2 cellular contexts compared by ENCODE assay signal in the genomic region with DNA sequence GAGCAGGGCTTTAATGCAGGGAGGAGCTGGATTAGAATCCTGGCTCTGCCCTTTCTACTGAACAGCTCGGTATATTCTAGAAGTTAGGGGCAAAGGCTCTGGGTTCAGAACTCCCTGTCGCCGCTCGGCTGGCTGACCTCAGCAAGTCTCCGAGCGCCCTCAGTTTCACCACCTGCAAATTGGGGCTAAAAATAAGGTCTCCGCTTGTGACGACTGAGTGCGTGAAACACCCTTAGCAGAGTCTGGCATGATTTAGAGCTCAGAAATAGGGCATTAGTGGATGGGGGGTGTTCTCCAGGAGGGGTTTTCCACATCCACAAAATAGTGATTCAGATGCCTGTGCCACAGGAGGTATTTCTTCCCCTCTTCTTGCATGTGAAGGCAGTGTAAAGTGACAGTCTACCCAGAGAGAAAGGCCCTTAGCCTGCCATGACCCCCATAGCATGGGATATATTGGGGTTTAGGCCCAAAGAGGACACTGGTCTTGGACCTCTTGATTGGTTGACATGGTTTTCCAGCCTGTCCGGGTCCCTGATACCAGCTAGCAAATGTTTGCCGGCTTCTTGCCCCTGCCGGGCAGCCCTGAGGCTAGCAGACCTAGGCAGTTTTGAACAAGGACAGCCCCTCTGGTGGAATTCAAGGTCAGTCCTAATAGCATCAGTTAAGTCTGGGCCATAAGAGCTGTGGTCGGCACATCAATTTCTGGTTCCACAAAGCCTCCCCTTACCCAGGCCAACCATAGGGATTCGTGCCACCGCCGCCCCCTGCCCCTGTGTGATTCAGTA.
TF ChIP-seq lines count a peak whose summit lies in the region.

No MANE protein-coding gene starts in this region.

TF ChIP-seq in H1, 55 proteins besides CTCF, POLR2A, EP300 and RAD21:
- no peak for TF ChIP-seq CTBP2 (IDR thresholded peaks at IDR 0.05; ENCODE audit: borderline replicate concordance, insufficient read depth, insufficient read length, low read length)
- TF ChIP-seq SRF (IDR thresholded peaks at IDR 0.05; ENCODE audit: low read depth, low read length) = no peak
- TF ChIP-seq, protein P1, sequence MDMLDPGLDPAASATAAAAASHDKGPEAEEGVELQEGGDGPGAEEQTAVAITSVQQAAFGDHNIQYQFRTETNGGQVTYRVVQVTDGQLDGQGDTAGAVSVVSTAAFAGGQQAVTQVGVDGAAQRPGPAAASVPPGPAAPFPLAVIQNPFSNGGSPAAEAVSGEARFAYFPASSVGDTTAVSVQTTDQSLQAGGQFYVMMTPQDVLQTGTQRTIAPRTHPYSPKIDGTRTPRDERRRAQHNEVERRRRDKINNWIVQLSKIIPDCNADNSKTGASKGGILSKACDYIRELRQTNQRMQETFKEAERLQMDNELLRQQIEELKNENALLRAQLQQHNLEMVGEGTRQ (IDR thresholded peaks at IDR 0.05; ENCODE audit: low read length) = no peak
- no peak for TF ChIP-seq MAFK (IDR thresholded peaks at IDR 0.05; ENCODE audit: low read depth, low read length)
- no peak for TF ChIP-seq TBP (IDR thresholded peaks at IDR 0.05; ENCODE audit: low read depth, low read length)
- no peak for TF ChIP-seq SIX5 (IDR thresholded peaks at IDR 0.05; ENCODE audit: low read depth, low read length)
- TF ChIP-seq ZNF274 (IDR thresholded peaks at IDR 0.05; ENCODE audit: borderline replicate concordance, extremely low read depth, low read length) = no peak
- TF ChIP-seq RNF2 (IDR thresholded peaks at IDR 0.05; ENCODE audit: borderline replicate concordance, low read depth, low read length, missing control alignments, poor library complexity, severe bottlenecking) = no peak

TF ChIP-seq in HEK293T, 16 proteins besides CTCF, POLR2A, EP300 and RAD21:
- TF ChIP-seq, protein P2, sequence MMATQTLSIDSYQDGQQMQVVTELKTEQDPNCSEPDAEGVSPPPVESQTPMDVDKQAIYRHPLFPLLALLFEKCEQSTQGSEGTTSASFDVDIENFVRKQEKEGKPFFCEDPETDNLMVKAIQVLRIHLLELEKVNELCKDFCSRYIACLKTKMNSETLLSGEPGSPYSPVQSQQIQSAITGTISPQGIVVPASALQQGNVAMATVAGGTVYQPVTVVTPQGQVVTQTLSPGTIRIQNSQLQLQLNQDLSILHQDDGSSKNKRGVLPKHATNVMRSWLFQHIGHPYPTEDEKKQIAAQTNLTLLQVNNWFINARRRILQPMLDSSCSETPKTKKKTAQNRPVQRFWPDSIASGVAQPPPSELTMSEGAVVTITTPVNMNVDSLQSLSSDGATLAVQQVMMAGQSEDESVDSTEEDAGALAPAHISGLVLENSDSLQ (IDR thresholded peaks at IDR 0.05) = no peak
- TF ChIP-seq ZNF384 (IDR thresholded peaks at IDR 0.05) = no peak
